24 cellular contexts compared by ENCODE assay signal in the genomic region with DNA sequence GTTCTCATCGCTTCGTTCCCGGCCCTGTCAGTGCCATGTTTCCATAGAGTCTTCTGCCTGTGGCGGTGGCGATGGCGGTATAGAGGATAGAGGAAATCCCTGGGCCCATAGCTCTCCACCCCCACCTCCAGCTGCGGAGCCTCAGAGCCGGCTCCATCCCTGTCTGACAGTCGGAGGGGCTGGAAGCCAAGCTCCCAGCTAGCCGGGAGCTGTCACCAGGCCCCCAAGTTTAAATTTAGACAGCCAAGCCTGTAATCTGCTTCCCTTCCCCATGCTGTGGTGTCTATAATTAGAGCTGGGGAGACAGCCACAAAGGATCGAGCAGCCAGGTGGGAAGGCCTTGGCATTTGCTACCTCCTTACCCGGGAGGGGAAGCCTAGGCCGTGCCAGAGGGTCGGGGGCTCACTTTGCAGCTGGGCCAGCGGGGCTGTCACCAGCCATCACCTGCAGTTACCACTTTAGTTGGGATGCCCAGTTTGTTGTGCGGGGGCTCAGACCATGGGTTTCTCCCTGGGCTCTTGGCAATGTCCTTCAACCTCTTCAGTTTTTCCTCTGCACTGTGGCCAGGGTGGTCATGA. TPM values are rescaled to one million over a fixed set of nuclear protein-coding genes. Genes with fewer than 3 reads are reported as not detected.
DNase-seq lines count a peak whose midpoint lies in the region; ATAC-seq and TF ChIP-seq lines count a peak whose summit lies in the region.
"Had no signal": no experiment of that assay in that cellular context is flagged by ENCODE, and none has a peak within 500 bp of the region (broad histone marks: within the 10 kb centered on the region; RNA-seq: fewer than 3 reads in every experiment).

No MANE protein-coding gene starts in this region.

- H3K9me1 ChIP-seq in IMR-90 (ENCODE audit: insufficient read depth, low read length) = peaks cover 3% of the 10 kb centered on the region

- H3K23ac ChIP-seq in IMR-90 (ENCODE audit: low read depth, low read length) = no peak overlapping the region

- H2AFZ ChIP-seq in IMR-90 (replicated peaks; ENCODE audit: low read length, poor library complexity) = peak overlapping the region; percentile 27
- no peak overlapping the region for H2AFZ ChIP-seq in mammary epithelial cell (ENCODE audit: low read depth, low read length)
- H2AFZ ChIP-seq: GM23248, hepatocyte, parathyroid adenoma had no signal

- H3K9ac ChIP-seq in IMR-90 (ENCODE audit: low read depth, low read length) = no peak overlapping the region
- no peak overlapping the region for H3K9ac ChIP-seq in mammary epithelial cell (ENCODE audit: insufficient read depth, low read length)
- H3K9ac ChIP-seq: GM23248, parathyroid adenoma had no signal

- in situ Hi-C loops in IMR-90 (cut with MboI; ENCODE audit: low sequenced_read_pairs) (no loop called here), gastrocnemius medialis (cut with MboI; ENCODE audit: low sequenced_read_pairs in 4 of 4) (no loop called here), mammary epithelial cell (cut with MboI; ENCODE audit: low sequenced_read_pairs in 2 of 2) (no loop called here)

- no peak overlapping the region for H3K18ac ChIP-seq in IMR-90 (ENCODE audit: low read depth, low read length)

- dilution Hi-C loops in IMR-90 (cut with HindIII; ENCODE audit: low sequenced_read_pairs, unreplicated experiment) = no loop called here
- dilution Hi-C loops in mammary epithelial cell (cut with HindIII; ENCODE audit: low sequenced_read_pairs) = no loop called here

- no peaks in the 10 kb centered on the region for H3K36me3 ChIP-seq in IMR-90 (ENCODE audit: control insufficient read depth, insufficient read depth, low read length)
- no peaks in the 10 kb centered on the region for H3K36me3 ChIP-seq in gastrocnemius medialis
- no peaks in the 10 kb centered on the region for H3K36me3 ChIP-seq in mammary epithelial cell (ENCODE audit: insufficient read depth, low read length)
- H3K36me3 ChIP-seq: upper lobe of left lung had no signal

- no peak overlapping the region for H2BK15ac ChIP-seq in IMR-90 (ENCODE audit: low read depth, low read length)

- peak; percentile 48; the same call in 1 of the 2 replicates for ATAC-seq in IMR-90 (ENCODE audit: low read depth)
- peak; percentile 97 for ATAC-seq in left ventricle myocardium superior
- peak; percentile 71 to 77 for ATAC-seq in gastrocnemius medialis
- ATAC-seq: activated CD8-positive, alpha-beta memory T cell treated with anti-CD3 and anti-CD28 coated beads, Interleukin-2, amount 10 ng/mL, durations not matched to agents 7 days and 5 days; activated naive CD8-positive, alpha-beta T cell treated with anti-CD3 and anti-CD28 coated beads, Interleukin-2, amount 50 U/mL, for 24 hours; SK-N-SH treated with all-trans-retinoic acid at 6 μM for 48 hours had no signal

- no peak overlapping the region for H2BK120ac ChIP-seq in IMR-90 (ENCODE audit: low read depth, low read length)

- H3K4me2 ChIP-seq in IMR-90 (ENCODE audit: low read depth, low read length) (no peak overlapping the region), mammary epithelial cell (ENCODE audit: insufficient read depth, low read depth, low read length) (no peak overlapping the region)
- H3K4me2 ChIP-seq: hepatocyte had no signal

- no peak overlapping the region for H4K8ac ChIP-seq in IMR-90 (ENCODE audit: low read depth in 2 of 2, low read length in 2 of 2)

- POLR2A ChIA-PET in IMR-90 (lab: Charles Lee; ENCODE audit: unreplicated experiment) = no interaction called here

- intact Hi-C loops in IMR-90 (cut with micrococcal nuclease) (no loop called here), left ventricle myocardium superior (cut with micrococcal nuclease) (no loop called here), gastrocnemius medialis (cut with DNase I; ENCODE audit: low total_unique reads) (loop anchor here (5.0 kb wide), 1 partner anchor 60 kb away; no protein-coding TSS in a partner anchor), mammary epithelial cell (cut with micrococcal nuclease) (no loop called here)

- H3K9me3 ChIP-seq in IMR-90 (ENCODE audit: control insufficient read depth, insufficient read depth, low read length) (no peaks in the 10 kb centered on the region), gastrocnemius medialis (no peaks in the 10 kb centered on the region), mammary epithelial cell (replicated peaks; ENCODE audit: insufficient read depth, low read length) (no peaks in the 10 kb centered on the region)
- H3K9me3 ChIP-seq: upper lobe of left lung had no signal

- H3K79me2 ChIP-seq in mammary epithelial cell (ENCODE audit: insufficient read depth, low read length) = no peaks in the 10 kb centered on the region
- H3K79me2 ChIP-seq: hepatocyte, parathyroid adenoma had no signal

- no peaks in the 10 kb centered on the region for H3K79me1 ChIP-seq in IMR-90 (ENCODE audit: low read depth in 1 of 2, low read length in 2 of 2)

- H4K20me1 ChIP-seq in IMR-90 (ENCODE audit: insufficient read depth, low read length) = no peaks in the 10 kb centered on the region
- H4K20me1 ChIP-seq in mammary epithelial cell (ENCODE audit: insufficient read depth, low read length) = no peaks in the 10 kb centered on the region

- no peak for TF ChIP-seq RAD21 in IMR-90 (IDR thresholded peaks at IDR 0.05; ENCODE audit: low read length)

- no peak overlapping the region for H3K27ac ChIP-seq in IMR-90 (ENCODE audit: insufficient read depth, low read length)
- peak overlapping the region; percentile 75 to 80 (median 78) for H3K27ac ChIP-seq in gastrocnemius medialis
- no peak overlapping the region for H3K27ac ChIP-seq in mammary epithelial cell (ENCODE audit: insufficient read depth, low read depth, low read length)
- H3K27ac ChIP-seq: GM23248, hepatocyte, parathyroid adenoma, upper lobe of left lung had no signal

- BruUV-seq in IMR-90 (replicated peaks; lab: Mats Ljungman, UMichigan) (no TSS peak), mammary epithelial cell (replicated peaks; lab: Mats Ljungman, UMichigan) (no TSS peak)

- TF ChIP-seq CTCF in IMR-90 (conservative IDR thresholded peaks at IDR 0.05; ENCODE audit: low read depth, low read length) (no peak), gastrocnemius medialis (IDR thresholded peaks at IDR 0.05 in 4 of 5, conservative IDR thresholded peaks at IDR 0.05 in 1 of 5) (no peak), mammary epithelial cell (conservative IDR thresholded peaks at IDR 0.05 in 1 of 2, IDR thresholded peaks at IDR 0.05 in 1 of 2; ENCODE audit: extremely low read depth in 1 of 2, insufficient read depth in 1 of 2, low read depth in 1 of 2, low read length in 2 of 2) (no peak)

- no peak for TF ChIP-seq POLR2A in IMR-90 (IDR thresholded peaks at IDR 0.05; ENCODE audit: low read depth, low read length)
- no peak for TF ChIP-seq POLR2A in gastrocnemius medialis (IDR thresholded peaks at IDR 0.05)

- H3K14ac ChIP-seq in IMR-90 (replicated peaks; ENCODE audit: low read depth, low read length) = no peak overlapping the region

- no peak overlapping the region for H2AK9ac ChIP-seq in IMR-90 (replicated peaks; ENCODE audit: low read depth, low read length, poor library complexity)

- peaks cover 31% of the 10 kb centered on the region for H3K27me3 ChIP-seq in IMR-90 (ENCODE audit: control insufficient read depth, insufficient read depth, low read length)
- H3K27me3 ChIP-seq in gastrocnemius medialis = no peaks in the 10 kb centered on the region
- H3K27me3 ChIP-seq in mammary epithelial cell (ENCODE audit: insufficient read depth, low read length) = peaks cover 6% of the 10 kb centered on the region
- H3K27me3 ChIP-seq: hepatocyte, upper lobe of left lung had no signal

- H4K5ac ChIP-seq in IMR-90 (ENCODE audit: low read depth, low read length) = no peak overlapping the region

- H3K4me3 ChIP-seq in IMR-90 (ENCODE audit: insufficient read depth, low read depth, low read length) = no peak overlapping the region
- H3K4me3 ChIP-seq in gastrocnemius medialis = no peak overlapping the region
- no peak overlapping the region for H3K4me3 ChIP-seq in mammary epithelial cell (replicated peaks in 1 of 3; ENCODE audit: insufficient read depth in 1 of 3, low read depth in 2 of 3, low read length in 3 of 3)
- H3K4me3 ChIP-seq: GM23248, hepatocyte, upper lobe of left lung had no signal

- H2AK5ac ChIP-seq in IMR-90 (ENCODE audit: low read depth, low read length) = no peak overlapping the region

- peak overlapping the region; percentile 30; the same call in 1 of the 2 replicates for H3K4ac ChIP-seq in IMR-90 (ENCODE audit: low read depth, low read length)

- no peak overlapping the region for H4K91ac ChIP-seq in IMR-90 (ENCODE audit: insufficient read depth, low read depth, low read length)

- DNase-seq in IMR-90 (no peak), cerebellar cortex (ENCODE audit: low spot score) (peak; percentile 89), left ventricle myocardium superior (peak; percentile 73), gastrocnemius medialis (peak; percentile 43 to 70), mammary epithelial cell (no peak), DMS114 treated with DMSO at 0.1 percent for 48 hours (lab: John Stamatoyannopoulos, UW; ENCODE audit: unreplicated experiment) (no peak), NCI-H1105 (lab: John Stamatoyannopoulos, UW) (no peak)
- DNase-seq in activated naive CD4-positive, alpha-beta T cell treated with anti-CD3 and anti-CD28 coated beads, Interleukin-2, amount 50 U/mL, for 16 hours = no peak
- DNase-seq: activated CD4-positive, alpha-beta T cell treated with anti-CD3 and anti-CD28 coated beads, Interleukin-2, amount 50 U/mL, for 4 hours; activated CD4-positive, CD25-positive, alpha-beta regulatory T cell; activated CD8-positive, alpha-beta memory T cell treated with anti-CD3 and anti-CD28 coated beads, Interleukin-2, amount 10 ng/mL, durations not matched to agents 7 days and 5 days; activated gamma-delta T cell treated with Interleukin-2 at 50 U/mL for 16 hours; activated naive CD8-positive, alpha-beta T cell treated with anti-CD3 and anti-CD28 coated beads, Interleukin-2, amount 50 U/mL, for 24 hours; activated T-cell treated with anti-CD3 and anti-CD28 coated beads, Interleukin-2, amount 50 U/mL, for 48 hours; foreskin melanocyte; GM23248; mesenchymal stem cell; NCI-H1694 treated with DMSO at 0.1 percent for 48 hours; NCI-H510A; stimulated activated CD4-positive, alpha-beta T cell treated with anti-CD3 and anti-CD28 coated beads, Interleukin-4, amount 100 ng/mL, for 24 hours had no signal

- H2BK20ac ChIP-seq in IMR-90 (ENCODE audit: low read depth, low read length) = no peak overlapping the region

- peaks cover 3% of the 10 kb centered on the region; the same call in 1 of the 2 replicates for H3K4me1 ChIP-seq in IMR-90 (ENCODE audit: control insufficient read depth, insufficient read depth, low read length)
- peaks cover 36 to 50% of the 10 kb centered on the region in 2 donors for H3K4me1 ChIP-seq in gastrocnemius medialis
- no peaks in the 10 kb centered on the region for H3K4me1 ChIP-seq in mammary epithelial cell (ENCODE audit: insufficient read depth, low read length)
- H3K4me1 ChIP-seq: parathyroid adenoma, upper lobe of left lung had no signal

- no peak overlapping the region for H3K56ac ChIP-seq in IMR-90 (ENCODE audit: extremely low read depth, insufficient read depth, low read length)

- CTCF ChIA-PET in IMR-90 (lab: Yijun Ruan, JAX) (interaction anchor here (0.5 to 0.6 kb wide), 2 partner anchors 39 to 116 kb away, joined by 3 to 4 read pairs; no protein-coding TSS in a partner anchor), mammary epithelial cell (lab: Charles Lee; ENCODE audit: low non-redundant PET) (no interaction called here)

- WGBS in IMR-90 (ENCODE audit: extremely low coverage in 2 of 2, insufficient read length in 1 of 2), 2 experiments = 7% methylated on average over 2 of the region's 16 CpGs; no CpG with 5 or more reads in 1 of the 2 experiments
- WGBS in mammary epithelial cell (ENCODE audit: low coverage, missing lambda C conversion rate) = 75% methylated on average over 16 of the region's 16 CpGs

- no peak overlapping the region for H2BK5ac ChIP-seq in IMR-90 (ENCODE audit: low read depth, low read length, poor library complexity, severe bottlenecking)

RNA-seq across cellular contexts. Expression of gene SEC13, which starts 56.3 kb away (rescaled TPM):
- 443 and 475 TPM in 2 replicates for total RNA-seq in IMR-90 (2012; rRNA removed)
- polyA plus RNA-seq in IMR-90 (2012; rRNA removed) = 364 and 377 TPM in 2 replicates
- polyA plus RNA-seq in IMR-90 (2012; cell fraction: cytosol; rRNA removed) = 372 and 417 TPM in 2 replicates
- 300 and 409 TPM in 2 replicates for polyA plus RNA-seq in IMR-90 (2012; cell fraction: nucleus; rRNA removed; ENCODE audit: low replicate concordance)
- total RNA-seq in left ventricle myocardium superior = 54.9 TPM
- 100 to 1,000 TPM in 3 of 4 donors, 10 to 100 TPM in 1; 96.1 to 119 (median 111) TPM for total RNA-seq in gastrocnemius medialis
- total RNA-seq in mammary epithelial cell = 100 to 1,000 TPM; 124 to 140 TPM
- 202 TPM for polyA plus RNA-seq in mammary epithelial cell
- 194 TPM for polyA minus RNA-seq in mammary epithelial cell

Comparison
In these comparisons a context has a peak if more than half of its experiments do, and no peak if none do; other contexts are left out.
1. DNase-seq: peak in cerebellar cortex (single experiment), left ventricle myocardium superior (single experiment) and gastrocnemius medialis (2 of 2); none in IMR-90 (single experiment), mammary epithelial cell (single experiment), DMS114 treated with DMSO at 0.1 percent for 48 hours (single experiment), NCI-H1105 (single experiment) and activated naive CD4-positive, alpha-beta T cell treated with anti-CD3 and anti-CD28 coated beads, Interleukin-2, amount 50 U/mL, for 16 hours (single experiment).
2. H3K27ac ChIP-seq: peak in gastrocnemius medialis (4 of 4); none in IMR-90 (single experiment) and mammary epithelial cell (single experiment).
3. Peak in every context shown above with its lines, with median percentiles within 50 percentile points of each other: ATAC-seq.